Comparison of ENCODE assay signal across 1 cellular context in the genomic region with DNA sequence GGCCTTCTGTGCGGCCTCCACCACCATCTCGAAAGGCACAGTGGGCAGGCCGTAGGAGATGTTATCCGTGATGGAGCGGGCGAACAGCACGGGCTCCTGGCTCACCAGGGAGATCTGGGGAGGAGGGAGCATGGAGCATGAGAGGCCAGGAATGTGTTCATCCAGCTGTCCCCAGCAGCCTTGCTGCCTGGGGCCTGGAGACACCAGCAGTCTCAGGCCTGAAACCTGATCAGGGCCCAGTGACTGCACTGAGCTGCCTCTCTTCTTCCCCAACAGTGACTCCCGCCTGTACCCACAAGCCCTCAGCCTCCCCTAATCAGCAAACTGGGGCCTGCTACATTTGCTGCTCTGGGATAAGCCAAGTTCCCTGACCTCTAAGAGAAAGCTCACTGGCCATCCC.
TF ChIP-seq lines count a peak whose summit lies in the region.

No MANE protein-coding gene starts in this region.

TF ChIP-seq in GM12878, 131 proteins besides CTCF, POLR2A, EP300 and RAD21:
- TF ChIP-seq FOXM1 (IDR thresholded peaks at IDR 0.05; ENCODE audit: low read depth, low read length) (no peak), NRF1 (conservative IDR thresholded peaks at IDR 0.05; ENCODE audit: low read depth, low read length) (no peak), TAF1 (IDR thresholded peaks at IDR 0.05; ENCODE audit: borderline replicate concordance, low read depth, low read length) (no peak), GATAD2B (conservative IDR thresholded peaks at IDR 0.05; ENCODE audit: low read depth) (no peak), TARDBP (IDR thresholded peaks at IDR 0.05; ENCODE audit: borderline replicate concordance) (no peak), PML (IDR thresholded peaks at IDR 0.05; ENCODE audit: low read length) (no peak), IKZF2 (IDR thresholded peaks at IDR 0.05) (no peak)
- TF ChIP-seq, protein P1, sequence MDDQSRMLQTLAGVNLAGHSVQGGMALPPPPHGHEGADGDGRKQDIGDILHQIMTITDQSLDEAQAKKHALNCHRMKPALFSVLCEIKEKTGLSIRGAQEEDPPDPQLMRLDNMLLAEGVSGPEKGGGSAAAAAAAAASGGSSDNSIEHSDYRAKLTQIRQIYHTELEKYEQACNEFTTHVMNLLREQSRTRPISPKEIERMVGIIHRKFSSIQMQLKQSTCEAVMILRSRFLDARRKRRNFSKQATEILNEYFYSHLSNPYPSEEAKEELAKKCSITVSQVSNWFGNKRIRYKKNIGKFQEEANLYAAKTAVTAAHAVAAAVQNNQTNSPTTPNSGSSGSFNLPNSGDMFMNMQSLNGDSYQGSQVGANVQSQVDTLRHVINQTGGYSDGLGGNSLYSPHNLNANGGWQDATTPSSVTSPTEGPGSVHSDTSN (IDR thresholded peaks at IDR 0.05; ENCODE audit: insufficient replicate concordance, low read depth, low read length), result no peak
- TF ChIP-seq, protein P2, sequence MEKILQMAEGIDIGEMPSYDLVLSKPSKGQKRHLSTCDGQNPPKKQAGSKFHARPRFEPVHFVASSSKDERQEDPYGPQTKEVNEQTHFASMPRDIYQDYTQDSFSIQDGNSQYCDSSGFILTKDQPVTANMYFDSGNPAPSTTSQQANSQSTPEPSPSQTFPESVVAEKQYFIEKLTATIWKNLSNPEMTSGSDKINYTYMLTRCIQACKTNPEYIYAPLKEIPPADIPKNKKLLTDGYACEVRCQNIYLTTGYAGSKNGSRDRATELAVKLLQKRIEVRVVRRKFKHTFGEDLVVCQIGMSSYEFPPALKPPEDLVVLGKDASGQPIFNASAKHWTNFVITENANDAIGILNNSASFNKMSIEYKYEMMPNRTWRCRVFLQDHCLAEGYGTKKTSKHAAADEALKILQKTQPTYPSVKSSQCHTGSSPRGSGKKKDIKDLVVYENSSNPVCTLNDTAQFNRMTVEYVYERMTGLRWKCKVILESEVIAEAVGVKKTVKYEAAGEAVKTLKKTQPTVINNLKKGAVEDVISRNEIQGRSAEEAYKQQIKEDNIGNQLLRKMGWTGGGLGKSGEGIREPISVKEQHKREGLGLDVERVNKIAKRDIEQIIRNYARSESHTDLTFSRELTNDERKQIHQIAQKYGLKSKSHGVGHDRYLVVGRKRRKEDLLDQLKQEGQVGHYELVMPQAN (conservative IDR thresholded peaks at IDR 0.05), result no peak
- TF ChIP-seq, protein P3, sequence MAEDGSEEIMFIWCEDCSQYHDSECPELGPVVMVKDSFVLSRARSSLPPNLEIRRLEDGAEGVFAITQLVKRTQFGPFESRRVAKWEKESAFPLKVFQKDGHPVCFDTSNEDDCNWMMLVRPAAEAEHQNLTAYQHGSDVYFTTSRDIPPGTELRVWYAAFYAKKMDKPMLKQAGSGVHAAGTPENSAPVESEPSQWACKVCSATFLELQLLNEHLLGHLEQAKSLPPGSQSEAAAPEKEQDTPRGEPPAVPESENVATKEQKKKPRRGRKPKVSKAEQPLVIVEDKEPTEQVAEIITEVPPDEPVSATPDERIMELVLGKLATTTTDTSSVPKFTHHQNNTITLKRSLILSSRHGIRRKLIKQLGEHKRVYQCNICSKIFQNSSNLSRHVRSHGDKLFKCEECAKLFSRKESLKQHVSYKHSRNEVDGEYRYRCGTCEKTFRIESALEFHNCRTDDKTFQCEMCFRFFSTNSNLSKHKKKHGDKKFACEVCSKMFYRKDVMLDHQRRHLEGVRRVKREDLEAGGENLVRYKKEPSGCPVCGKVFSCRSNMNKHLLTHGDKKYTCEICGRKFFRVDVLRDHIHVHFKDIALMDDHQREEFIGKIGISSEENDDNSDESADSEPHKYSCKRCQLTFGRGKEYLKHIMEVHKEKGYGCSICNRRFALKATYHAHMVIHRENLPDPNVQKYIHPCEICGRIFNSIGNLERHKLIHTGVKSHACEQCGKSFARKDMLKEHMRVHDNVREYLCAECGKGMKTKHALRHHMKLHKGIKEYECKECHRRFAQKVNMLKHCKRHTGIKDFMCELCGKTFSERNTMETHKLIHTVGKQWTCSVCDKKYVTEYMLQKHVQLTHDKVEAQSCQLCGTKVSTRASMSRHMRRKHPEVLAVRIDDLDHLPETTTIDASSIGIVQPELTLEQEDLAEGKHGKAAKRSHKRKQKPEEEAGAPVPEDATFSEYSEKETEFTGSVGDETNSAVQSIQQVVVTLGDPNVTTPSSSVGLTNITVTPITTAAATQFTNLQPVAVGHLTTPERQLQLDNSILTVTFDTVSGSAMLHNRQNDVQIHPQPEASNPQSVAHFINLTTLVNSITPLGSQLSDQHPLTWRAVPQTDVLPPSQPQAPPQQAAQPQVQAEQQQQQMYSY (CRISPR knock-in tag; IDR thresholded peaks at IDR 0.05), result no peak
- TF ChIP-seq, protein P4, sequence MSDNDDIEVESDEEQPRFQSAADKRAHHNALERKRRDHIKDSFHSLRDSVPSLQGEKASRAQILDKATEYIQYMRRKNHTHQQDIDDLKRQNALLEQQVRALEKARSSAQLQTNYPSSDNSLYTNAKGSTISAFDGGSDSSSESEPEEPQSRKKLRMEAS (IDR thresholded peaks at IDR 0.05; ENCODE audit: low read depth, low read length), result no peak
- TF ChIP-seq, protein P5, sequence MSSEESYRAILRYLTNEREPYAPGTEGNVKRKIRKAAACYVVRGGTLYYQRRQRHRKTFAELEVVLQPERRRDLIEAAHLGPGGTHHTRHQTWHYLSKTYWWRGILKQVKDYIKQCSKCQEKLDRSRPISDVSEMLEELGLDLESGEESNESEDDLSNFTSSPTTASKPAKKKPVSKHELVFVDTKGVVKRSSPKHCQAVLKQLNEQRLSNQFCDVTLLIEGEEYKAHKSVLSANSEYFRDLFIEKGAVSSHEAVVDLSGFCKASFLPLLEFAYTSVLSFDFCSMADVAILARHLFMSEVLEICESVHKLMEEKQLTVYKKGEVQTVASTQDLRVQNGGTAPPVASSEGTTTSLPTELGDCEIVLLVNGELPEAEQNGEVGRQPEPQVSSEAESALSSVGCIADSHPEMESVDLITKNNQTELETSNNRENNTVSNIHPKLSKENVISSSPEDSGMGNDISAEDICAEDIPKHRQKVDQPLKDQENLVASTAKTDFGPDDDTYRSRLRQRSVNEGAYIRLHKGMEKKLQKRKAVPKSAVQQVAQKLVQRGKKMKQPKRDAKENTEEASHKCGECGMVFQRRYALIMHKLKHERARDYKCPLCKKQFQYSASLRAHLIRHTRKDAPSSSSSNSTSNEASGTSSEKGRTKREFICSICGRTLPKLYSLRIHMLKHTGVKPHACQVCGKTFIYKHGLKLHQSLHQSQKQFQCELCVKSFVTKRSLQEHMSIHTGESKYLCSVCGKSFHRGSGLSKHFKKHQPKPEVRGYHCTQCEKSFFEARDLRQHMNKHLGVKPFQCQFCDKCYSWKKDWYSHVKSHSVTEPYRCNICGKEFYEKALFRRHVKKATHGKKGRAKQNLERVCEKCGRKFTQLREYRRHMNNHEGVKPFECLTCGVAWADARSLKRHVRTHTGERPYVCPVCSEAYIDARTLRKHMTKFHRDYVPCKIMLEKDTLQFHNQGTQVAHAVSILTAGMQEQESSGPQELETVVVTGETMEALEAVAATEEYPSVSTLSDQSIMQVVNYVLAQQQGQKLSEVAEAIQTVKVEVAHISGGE (CRISPR knock-in tag; IDR thresholded peaks at IDR 0.05), result no peak
